22 cellular contexts compared by ENCODE assay signal in the genomic region with DNA sequence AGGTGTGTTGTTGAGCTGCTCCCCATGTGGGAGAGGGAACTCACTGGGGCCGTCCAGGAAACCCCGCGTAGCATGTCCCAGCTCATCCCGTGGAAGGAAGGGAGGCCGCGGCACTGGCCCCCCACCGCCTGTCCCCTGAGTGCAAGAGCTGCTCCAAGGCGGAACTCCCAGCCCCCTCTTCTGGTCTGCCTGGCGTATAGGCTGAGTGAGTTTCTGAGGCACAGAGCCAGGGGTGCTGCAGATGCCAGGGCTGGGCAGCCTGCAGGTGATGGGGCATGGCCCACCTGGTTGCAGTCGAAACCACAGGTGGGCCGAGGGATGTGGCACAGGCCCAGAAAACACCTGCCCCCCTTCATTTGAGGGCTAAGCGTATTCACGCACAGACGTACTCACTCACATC. TPM values are rescaled to one million over a fixed set of nuclear protein-coding genes. Genes with fewer than 3 reads are reported as not detected.
A peak's percentile ranks its signal among the peaks of the same experiment; 100 is the strongest.
DNase-seq lines count a peak whose midpoint lies in the region; ATAC-seq, FAIRE-seq and TF ChIP-seq lines count a peak whose summit lies in the region.
"Had no signal": no experiment of that assay in that cellular context is flagged by ENCODE, and none has a peak within 500 bp of the region (broad histone marks: within the 10 kb centered on the region; RNA-seq: fewer than 3 reads in every experiment).

No MANE protein-coding gene starts in this region.

- H2BK5ac ChIP-seq in H1 (ENCODE audit: low read depth, low read length), result 0 out of 2 replicates have a peak overlapping the region, but pooled peaks have one; percentile 39

- ATAC-seq in GM23338 (no peak), psoas muscle (no peak), HG03432 (IDR thresholded peaks at IDR 0.05; ENCODE audit: unreplicated experiment) (no peak)

- H3K4me1 ChIP-seq in GM23338 (ENCODE audit: insufficient read depth) (peaks cover 31% of the 10 kb centered on the region), H1 (replicated peaks in 1 of 4; ENCODE audit: control insufficient read depth in 3 of 4, insufficient read depth in 4 of 4, low read length in 3 of 4) (peaks cover 18 to 39% (median 24%) of the 10 kb centered on the region in 4 experiments), psoas muscle (peaks cover 54% of the 10 kb centered on the region)

- H3K4me3 Mint-ChIP-seq in GM23338 (no peak overlapping the region), Calu3 (ENCODE audit: low read depth, unreplicated experiment) (no peak overlapping the region)
- H3K4me3 Mint-ChIP-seq: IgD-negative memory B cell had no signal

- no peak for TF ChIP-seq POLR2A in H1 (IDR thresholded peaks at IDR 0.05; ENCODE audit: control extremely low read depth in 1 of 2, low read depth in 2 of 2, low read length in 2 of 2)

- no TSS peak for BruUV-seq in Calu3 (replicated peaks; lab: Mats Ljungman, UMichigan)

- H3K9me3 Mint-ChIP-seq in GM23338 (peaks cover 2% of the 10 kb centered on the region; the same call in 1 of the 3 replicates), Calu3 (ENCODE audit: low read depth, unreplicated experiment) (no peaks in the 10 kb centered on the region)

- H3K36me3 Mint-ChIP-seq in GM23338 (ENCODE audit: low read depth) (no peaks in the 10 kb centered on the region), Calu3 (ENCODE audit: insufficient read depth, unreplicated experiment) (no peaks in the 10 kb centered on the region)
- H3K36me3 Mint-ChIP-seq: IgD-negative memory B cell had no signal

- peak overlapping the region; percentile 58 for H4K91ac ChIP-seq in H1 (replicated peaks; ENCODE audit: insufficient read length, low read length)

- H2BK12ac ChIP-seq in H1 (ENCODE audit: low read depth, low read length), result peak overlapping the region; percentile 87; the same call in 1 of the 2 replicates

- CTCF ChIA-PET in H1 (lab: Charles Lee; ENCODE audit: partially characterized antibody) (interaction anchor here (1.2 to 3.7 kb wide), 9 partner anchors 11 to 122 kb away, joined by 3 to 22 read pairs (median 8); no protein-coding TSS in a partner anchor), Calu3 (lab: Charles Lee) (no interaction called here)

- no peak for TF ChIP-seq EP300 in H1 (IDR thresholded peaks at IDR 0.05; ENCODE audit: borderline replicate concordance in 1 of 2, low read depth in 2 of 2, low read length in 2 of 2)

- no peaks in the 10 kb centered on the region for H3K36me3 ChIP-seq in GM23338 (ENCODE audit: insufficient read depth)
- no peaks in the 10 kb centered on the region for H3K36me3 ChIP-seq in H1 (ENCODE audit: control insufficient read depth in 2 of 4, insufficient read depth in 4 of 4, low read length in 3 of 4)
- H3K36me3 ChIP-seq in psoas muscle (ENCODE audit: insufficient read depth in 1 of 2, low read depth in 1 of 2), result peaks cover 0 to 75% of the 10 kb centered on the region in 2 donors

- POLR2A ChIA-PET in H1 (lab: Charles Lee; ENCODE audit: partially characterized antibody), result interaction anchor here (1.3 to 1.7 kb wide), 3 partner anchors 9 to 34 kb away, joined by 3 to 4 read pairs (median 3); no protein-coding TSS in a partner anchor

- no peak overlapping the region for H3K23ac ChIP-seq in H1 (ENCODE audit: insufficient read length)

- peak overlapping the region; percentile 28; the same call in 1 of the 2 replicates for H4K8ac ChIP-seq in H1 (ENCODE audit: extremely low read depth, insufficient read depth, low read length)

- H3K79me2 ChIP-seq in GM23338 (replicated peaks; ENCODE audit: insufficient read depth), result no peaks in the 10 kb centered on the region
- no peaks in the 10 kb centered on the region for H3K79me2 ChIP-seq in H1 (ENCODE audit: control insufficient read depth in 1 of 2, insufficient read depth in 2 of 2, low read length in 2 of 2)

- H3K27ac ChIP-seq in GM23338 (ENCODE audit: low read depth), result no peak overlapping the region
- no peak overlapping the region for H3K27ac ChIP-seq in H1 (ENCODE audit: low read depth, low read length)
- H3K27ac ChIP-seq in psoas muscle, result peak overlapping the region; percentile 74

- H3K4me3 ChIP-seq in GM23338, result no peak overlapping the region
- no peak overlapping the region for H3K4me3 ChIP-seq in H1 (ENCODE audit: extremely low read depth in 1 of 4, insufficient read depth in 2 of 4, low read depth in 3 of 4, low read length in 4 of 4)
- H3K4me3 ChIP-seq in psoas muscle, result no peak overlapping the region

- H3K27me3 Mint-ChIP-seq in GM23338 (ENCODE audit: insufficient read depth, low read depth, poor library complexity) (peaks cover 21% of the 10 kb centered on the region), Calu3 (ENCODE audit: unreplicated experiment) (peaks cover 11% of the 10 kb centered on the region)

- H3K9me2 ChIP-seq in GM23338 (ENCODE audit: insufficient read depth), result no peaks in the 10 kb centered on the region

- no peak overlapping the region for H2BK20ac ChIP-seq in H1 (ENCODE audit: low read length)

- H3K14ac ChIP-seq in H1 (ENCODE audit: insufficient read length), result no peak overlapping the region

- H3K9ac ChIP-seq in H1 (replicated peaks in 1 of 4; ENCODE audit: extremely low read depth in 1 of 4, low read depth in 3 of 4, low read length in 3 of 4), result no peak overlapping the region

- peak overlapping the region; percentile 82 for H3K27ac Mint-ChIP-seq in GM23338
- no peak overlapping the region for H3K27ac Mint-ChIP-seq in Calu3 (ENCODE audit: unreplicated experiment)
- H3K27ac Mint-ChIP-seq: IgD-negative memory B cell had no signal

- H3K4me1 Mint-ChIP-seq in GM23338 (peaks cover 39% of the 10 kb centered on the region), Calu3 (ENCODE audit: low read depth, unreplicated experiment) (peaks cover 18% of the 10 kb centered on the region)

- no peak overlapping the region for H3K56ac ChIP-seq in H1 (replicated peaks; ENCODE audit: insufficient read length, low read depth, low read length)

- TF ChIP-seq CTCF in GM23338 (conservative IDR thresholded peaks at IDR 0.05; ENCODE audit: low read depth in 2 of 2) (0 out of 4 replicates have a peak, but pooled peaks of 1 of the 2 experiments have one; percentile 18), H1 (IDR thresholded peaks at IDR 0.05; ENCODE audit: control extremely low read depth in 1 of 3, insufficient read depth in 1 of 3, low read depth in 1 of 3, low read length in 3 of 3) (no peak), psoas muscle (IDR thresholded peaks at IDR 0.05) (no peak), Calu3 (IDR thresholded peaks at IDR 0.05; ENCODE audit: unreplicated experiment) (no peak)

- WGBS in H1 (ENCODE audit: extremely low coverage in 1 of 2, insufficient coverage in 1 of 2, insufficient read length in 1 of 2, insufficient replicate concordance in 2 of 2, low coverage in 1 of 2, low lambda C conversion rate in 2 of 2, missing lambda C conversion rate in 1 of 2), 2 experiments, result 89% methylated on average over 7 of the region's 14 CpGs; no CpG with 5 or more reads in 1 of the 2 experiments
- 77 to 79% (median 79%) methylated on average over 14 of the region's 14 CpGs for whole genome bisulfite sequencing in psoas muscle, 3 donors

- H4K20me1 ChIP-seq in GM23338 (replicated peaks; ENCODE audit: insufficient read depth) (no peaks in the 10 kb centered on the region), H1 (replicated peaks in 1 of 2; ENCODE audit: control insufficient read depth in 1 of 2, insufficient read depth in 2 of 2, low read length in 2 of 2) (no peaks in the 10 kb centered on the region)

- H3K27me3 ChIP-seq in GM23338 (ENCODE audit: insufficient read depth), result no peaks in the 10 kb centered on the region
- no peaks in the 10 kb centered on the region for H3K27me3 ChIP-seq in H1 (replicated peaks in 1 of 4; ENCODE audit: control insufficient read depth in 3 of 4, extremely low read depth in 1 of 4, insufficient read depth in 3 of 4, low read length in 3 of 4)
- H3K27me3 ChIP-seq in psoas muscle (ENCODE audit: insufficient read depth in 3 of 3, low read length in 2 of 3), result no peaks in the 10 kb centered on the region

- intact Hi-C loops in psoas muscle (cut with DNase I), result no loop called here
- intact Hi-C loops in Calu3 (cut with micrococcal nuclease; ENCODE audit: unreplicated experiment), result no loop called here

- H3K4me2 ChIP-seq in GM23338 (no peak overlapping the region), H1 (ENCODE audit: insufficient read depth in 1 of 2, low read depth in 2 of 2, low read length in 2 of 2) (no peak overlapping the region)

- no peaks in the 10 kb centered on the region for H3K23me2 ChIP-seq in H1 (ENCODE audit: low read depth, low read length)

- H2AFZ ChIP-seq in GM23338 (no peak overlapping the region), H1 (ENCODE audit: low read length) (no peak overlapping the region)

- H2BK120ac ChIP-seq in H1 (replicated peaks; ENCODE audit: low read depth, low read length), result no peak overlapping the region

- H2AK5ac ChIP-seq in H1 (ENCODE audit: low read depth, low read length), result peak overlapping the region; percentile 93

- DNase-seq in NCI-H2081 (lab: John Stamatoyannopoulos, UW), result peak; percentile 57 to 67
- DNase-seq in NCI-H2081 treated with DMSO at 0.1 percent for 48 hours (lab: John Stamatoyannopoulos, UW), result no peak
- no peak for DNase-seq in GM23338 (ENCODE audit: low spot score)
- DNase-seq in H1 (ENCODE audit: low read depth in 1 of 2, low spot score in 2 of 2), result no peak
- peak in 1 of 2 donors; percentile 56 for DNase-seq in psoas muscle
- no peak for DNase-seq in NCI-H748 treated with DMSO at 0.1 percent for 48 hours (lab: John Stamatoyannopoulos, UW)
- DNase-seq in Calu3, result no peak
- DNase-seq: 8988T; COR-L47; DMS 273 treated with DMSO at 0.1 percent for 48 hours; GDM1; GOT3; MV-4-11; NCI-H1105 treated with DMSO at 0.1 percent for 48 hours; NCI-H2029 treated with DMSO at 0.1 percent for 48 hours; NCI-H2171 treated with DMSO at 0.1 percent for 48 hours; NCI-H446 treated with DMSO at 0.1 percent for 48 hours; NK-92 treated with Interleukin-12 subunit alpha and Interleukin-12 subunit beta, amount 100 ng/mL, for 24 hours had no signal

- TF ChIP-seq RAD21 in H1 (IDR thresholded peaks at IDR 0.05 in 1 of 2, conservative IDR thresholded peaks at IDR 0.05 in 1 of 2; ENCODE audit: low read depth in 2 of 2, low read length in 2 of 2), result 0 out of 4 replicates have a peak, but pooled peaks of 1 of the 2 experiments have one; percentile 13

- 0 out of 2 replicates have a peak overlapping the region, but pooled peaks have one; percentile 28 for H3K18ac ChIP-seq in H1 (ENCODE audit: extremely low read depth, low read length)

- no peaks in the 10 kb centered on the region for H3F3A ChIP-seq in GM23338 (replicated peaks; ENCODE audit: low read depth)

- H3K9me3 ChIP-seq in H1 (ENCODE audit: insufficient read depth in 2 of 2, low read depth in 1 of 2, low read length in 1 of 2), result 0 out of 4 replicates have a peak, but pooled peaks cover 0 to 4% of the 10 kb centered on the region in 2 experiments
- no peaks in the 10 kb centered on the region for H3K9me3 ChIP-seq in psoas muscle

- no peak overlapping the region for H3K4ac ChIP-seq in H1 (replicated peaks; ENCODE audit: insufficient read length, low read depth, low read length)

- no peak overlapping the region for H2BK15ac ChIP-seq in H1 (ENCODE audit: low read length)

- no peak overlapping the region for H4K5ac ChIP-seq in H1 (ENCODE audit: insufficient read length, low read depth, low read length)

- H3K79me1 ChIP-seq in H1 (ENCODE audit: low read depth, low read length), result no peaks in the 10 kb centered on the region

- FAIRE-seq in H1 (lab: Jason Lieb, UNC), result no peak
- FAIRE-seq: GM18507 had no signal

RNA-seq across cellular contexts. Expression of gene ABLIM2, which starts 49.6 kb away (rescaled TPM):
- total RNA-seq in GM23338 (2014; rRNA removed; shearing (Covaris generic)), result 1.0 and 4.3 TPM in 2 replicates
- polyA plus RNA-seq in GM23338 (2016; fragmentation: Nextera tagmentation; extraction: Ambion mirVana), result 0.78 and 1.5 TPM in 2 replicates
- 2.8 and 3.0 TPM in 2 replicates for total RNA-seq in H1 (2021; fragmentation: NEBNext Ultra II Directional; extraction: Animal tissue kit (Norgen Biotek cat#: 25700))
- polyA plus RNA-seq in H1 (2011; rRNA removed), result 3.0 TPM in 2 replicates
- 3.6 TPM for polyA plus RNA-seq in H1 (2011; cell fraction: cytosol; rRNA removed)
- polyA plus RNA-seq in H1 (2011; cell fraction: nucleus; rRNA removed), result 5.9 TPM
- polyA plus RNA-seq in H1 (2012, experiment 1 of 2), result 2.9 to 4.0 TPM (median 3.3 TPM) in 4 replicates
- polyA plus RNA-seq in H1 (2012, experiment 2 of 2), result 2.2 TPM
- 0.95 TPM for polyA plus RNA-seq in H1 (2013, experiment 1 of 2)
- polyA plus RNA-seq in H1 (2013, experiment 2 of 2), result 1.2 TPM
- polyA minus RNA-seq in H1 (2011; rRNA and poly(A)+ RNA removed), result 2.7 and 4.9 TPM in 2 replicates
- 1.2 TPM for polyA minus RNA-seq in H1 (2011; cell fraction: cytosol; rRNA and poly(A)+ RNA removed)
- polyA minus RNA-seq in H1 (2011; cell fraction: nucleus; rRNA and poly(A)+ RNA removed), result 9.1 TPM
- total RNA-seq in psoas muscle, result 100 to 1,000 TPM; 127 to 956 (median 461) TPM
- 100 to 1,000 TPM in 2 of 3 donors, 10 to 100 TPM in 1; 82.2 to 295 (median 123) TPM for polyA plus RNA-seq in psoas muscle
- total RNA-seq in Calu3 (2022), result 1.0 and 1.2 TPM in 2 replicates
- total RNA-seq: M059J had no signal

Comparison
In these comparisons a context has a peak if more than half of its experiments do, and no peak if none do; other contexts are left out.
1. DNase-seq: peak in NCI-H2081 (2 of 2); none in NCI-H2081 treated with DMSO at 0.1 percent for 48 hours (single experiment), GM23338 (single experiment), H1 (0 of 2), NCI-H748 treated with DMSO at 0.1 percent for 48 hours (single experiment) and Calu3 (single experiment).
2. RNA of gene ABLIM2, which starts 49.6 kb away (total RNA-seq): 127 to 956 TPM in psoas muscle; 1.0 to 4.3 TPM in GM23338, 2.8 to 3.0 TPM in H1 and 1.0 to 1.2 TPM in Calu3; every median in the first group is over 10 times any median in the second.